Comparison of ENCODE assay signal across 1 cellular context in genomic region chr7:105010538-105011523, GRCh38.
TF ChIP-seq lines count a peak whose summit lies in the region.

No MANE protein-coding gene starts in this region.

TF ChIP-seq in H1, 55 proteins besides CTCF, POLR2A, EP300 and RAD21 (continued from another document):
- TF ChIP-seq ATF3 (IDR thresholded peaks at IDR 0.05; ENCODE audit: insufficient read depth, low read depth, low read length) (no peak), KDM5A (IDR thresholded peaks at IDR 0.05; ENCODE audit: low read length) (no peak), CHD2 (IDR thresholded peaks at IDR 0.05; ENCODE audit: low read length) (no peak), MAFK (IDR thresholded peaks at IDR 0.05; ENCODE audit: low read depth, low read length) (no peak), ZNF274 (IDR thresholded peaks at IDR 0.05; ENCODE audit: borderline replicate concordance, extremely low read depth, low read length) (no peak), RFX5 (IDR thresholded peaks at IDR 0.05; ENCODE audit: borderline replicate concordance, low read depth, low read length) (no peak), SIX5 (IDR thresholded peaks at IDR 0.05; ENCODE audit: low read depth, low read length) (no peak), SRF (IDR thresholded peaks at IDR 0.05; ENCODE audit: low read depth, low read length) (no peak), SIRT6 (IDR thresholded peaks at IDR 0.05; ENCODE audit: low read length) (no peak), NRF1 (IDR thresholded peaks at IDR 0.05; ENCODE audit: low read depth, low read length) (no peak), TCF12 (IDR thresholded peaks at IDR 0.05; ENCODE audit: low read depth, low read length) (no peak), BACH1 (IDR thresholded peaks at IDR 0.05; ENCODE audit: low read length) (no peak), EZH2 (IDR thresholded peaks at IDR 0.05; ENCODE audit: low read depth, low read length, severe bottlenecking) (no peak), CTBP2 (IDR thresholded peaks at IDR 0.05; ENCODE audit: borderline replicate concordance, insufficient read depth, insufficient read length, low read length) (no peak)
TF ChIP-seq in H1: peak in this region for 0.
